16 cellular contexts compared by ENCODE assay signal in genomic region chr16:24174504-24174903, GRCh38.
A peak's percentile ranks its signal among the peaks of the same experiment; 100 is the strongest.
DNase-seq lines count a peak whose midpoint lies in the region; ATAC-seq lines count a peak whose summit lies in the region.
"Had no signal": no experiment of that assay in that cellular context is flagged by ENCODE, and none has a peak within 500 bp of the region (broad histone marks: within the 10 kb centered on the region; RNA-seq: fewer than 3 reads in every experiment).

No MANE protein-coding gene starts in this region.

- H3K4me1 Mint-ChIP-seq in memory B cell: peaks cover 5% of the 10 kb centered on the region

- H3K36me3 Mint-ChIP-seq in memory B cell: peaks cover 52% of the 10 kb centered on the region

- H3K4me3 Mint-ChIP-seq in memory B cell: no peak overlapping the region
- H3K4me3 Mint-ChIP-seq: CD4-positive, alpha-beta T cell; GM23338; HFFc6 had no signal

- H3K27ac ChIP-seq in cingulate gyrus (ENCODE audit: low read depth, low read length): peak overlapping the region; percentile 35
- H3K27ac ChIP-seq: C4-2B had no signal

- H3K9me3 Mint-ChIP-seq in memory B cell: no peaks in the 10 kb centered on the region
- H3K9me3 Mint-ChIP-seq: CD4-positive, alpha-beta T cell; GM23338 had no signal

- no peaks in the 10 kb centered on the region for H3K27me3 Mint-ChIP-seq in memory B cell
- H3K27me3 Mint-ChIP-seq: CD4-positive, alpha-beta T cell had no signal

- DNase-seq in memory B cell (ENCODE audit: low spot score in 2 of 2): no peak
- DNase-seq in putamen (ENCODE audit: low spot score): peak; percentile 56
- no peak for DNase-seq in activated effector memory CD4-positive, alpha-beta T cell treated with anti-CD3 and anti-CD28 coated beads, Interleukin-2, amount 50 U/mL, for 16 hours
- no peak for DNase-seq in H4 (ENCODE audit: low spot score)
- no peak for DNase-seq in SK-N-DZ (ENCODE audit: low spot score)
- DNase-seq: ACHN; Caco-2; CD4-positive, alpha-beta T cell; H7; HFFc6 had no signal

- ATAC-seq in memory B cell (ENCODE audit: low read depth) (no peak), GM19324 (IDR thresholded peaks at IDR 0.05; ENCODE audit: low FRiP score, unreplicated experiment) (no peak)
- ATAC-seq: GM23338, HCT116, HepG2 had no signal

- peak overlapping the region; percentile 51 for H3K27ac Mint-ChIP-seq in memory B cell
- H3K27ac Mint-ChIP-seq: CD4-positive, alpha-beta T cell; HFFc6 had no signal
